ENCODE assay signal across 8 cellular contexts in the genomic region with DNA sequence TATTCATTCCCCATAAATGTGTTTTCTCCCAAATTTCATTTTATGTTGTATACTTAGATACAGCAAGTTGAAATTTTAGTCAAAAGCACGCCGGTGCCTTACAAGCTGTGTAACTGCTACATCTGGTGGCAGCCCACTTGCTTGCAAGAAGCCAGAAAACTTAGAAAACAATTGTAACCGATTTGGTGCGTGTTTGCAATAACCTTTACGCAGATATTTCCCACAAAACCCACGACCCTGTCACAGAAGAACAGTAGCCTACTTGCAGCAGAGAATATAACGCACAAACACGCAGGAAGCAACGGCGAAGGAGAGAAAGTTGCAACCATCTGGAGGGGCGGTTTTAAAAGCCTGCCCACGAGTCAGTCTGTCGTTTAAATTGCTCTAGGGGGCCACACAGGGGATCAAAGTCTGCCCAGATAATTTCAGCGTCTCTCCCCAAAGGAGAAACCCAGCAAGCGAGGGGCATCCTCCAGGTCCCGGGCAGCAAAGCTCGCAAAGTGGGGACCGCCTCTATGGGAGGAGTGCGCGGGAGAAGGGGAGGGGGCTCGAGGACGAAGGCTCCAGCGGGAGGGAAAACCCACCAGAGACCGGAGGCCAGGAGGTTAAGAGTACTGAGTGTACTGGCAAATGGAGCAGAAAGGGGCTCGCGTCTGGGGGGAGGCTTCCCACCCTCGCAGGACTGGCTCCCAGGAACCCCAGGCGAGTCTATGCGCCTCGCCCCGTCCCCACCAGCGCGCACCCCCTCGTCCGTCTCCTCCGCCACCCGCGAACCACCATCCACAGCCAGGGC. TPM values are rescaled to one million over a fixed set of nuclear protein-coding genes. Genes with fewer than 3 reads are reported as not detected.
DNase-seq lines count a peak whose midpoint lies in the region; ATAC-seq and TF ChIP-seq lines count a peak whose summit lies in the region.

No MANE protein-coding gene starts in this region.

- H3K4me3 ChIP-seq in ascending aorta (peak overlapping the region; percentile 96 to 97), hepatocyte (peak overlapping the region; percentile 95), rectal smooth muscle tissue (ENCODE audit: low read length) (peak overlapping the region; percentile 90)

- H3K9me3 ChIP-seq in ascending aorta, result no peaks in the 10 kb centered on the region
- H3K9me3 ChIP-seq in hepatocyte (ENCODE audit: low read depth), result no peaks in the 10 kb centered on the region

- H3K9me2 ChIP-seq in hepatocyte (replicated peaks; ENCODE audit: insufficient read depth), result no peaks in the 10 kb centered on the region

- peak; percentile 58 for DNase-seq in COLO668 (lab: John Stamatoyannopoulos, UW; ENCODE audit: unreplicated experiment)
- DNase-seq in LHCN-M2 (ENCODE audit: low read depth), result peak; percentile 56
- peak; percentile 46 for DNase-seq in T-helper 2 cell treated with Interferon-gamma antibody and Interleukin-4, amounts not matched to agents 5 μg/mL and 100 μg/mL, for 36 hours (ENCODE audit: low spot score)
- DNase-seq in ascending aorta (ENCODE audit: low spot score in 2 of 2), result peak in 1 of 2 donors; percentile 69
- peak; percentile 67 for DNase-seq in hepatocyte (ENCODE audit: low spot score)

- intact Hi-C loops in ascending aorta (cut with DNase I), result loop anchor here (1.0 to 5.0 kb wide), 5 partner anchors 186 to 763 kb away; partner anchors contain the start of genes CYBRD1, DCAF17, HAT1 and METTL8

- peaks cover 62% of the 10 kb centered on the region for H3K79me2 ChIP-seq in hepatocyte

- H3K4me1 Mint-ChIP-seq in T-helper 2 cell treated with Interferon-gamma antibody and Interleukin-4, amounts not matched to agents 5 μg/mL and 100 μg/mL, for 36 hours (ENCODE audit: low read depth), result peaks cover 58% of the 10 kb centered on the region

- ATAC-seq in GM19455 (IDR thresholded peaks at IDR 0.05; ENCODE audit: unreplicated experiment), result peak; percentile 3
- ATAC-seq in HG03095 (IDR thresholded peaks at IDR 0.05; ENCODE audit: unreplicated experiment), result no peak

- no peaks in the 10 kb centered on the region for H3K36me3 Mint-ChIP-seq in T-helper 2 cell treated with Interferon-gamma antibody and Interleukin-4, amounts not matched to agents 5 μg/mL and 100 μg/mL, for 36 hours (ENCODE audit: low read depth)

- H3K4me3 Mint-ChIP-seq in T-helper 2 cell treated with Interferon-gamma antibody and Interleukin-4, amounts not matched to agents 5 μg/mL and 100 μg/mL, for 36 hours, result peak overlapping the region; percentile 99

- peaks cover 0 to 7% of the 10 kb centered on the region in 2 donors for H3K4me1 ChIP-seq in ascending aorta
- peaks cover 4% of the 10 kb centered on the region for H3K4me1 ChIP-seq in hepatocyte (ENCODE audit: insufficient read depth)
- H3K4me1 ChIP-seq in rectal smooth muscle tissue (ENCODE audit: control insufficient read depth, insufficient read depth, low read length), result peaks cover 8% of the 10 kb centered on the region

- no peaks in the 10 kb centered on the region for H3K9me3 Mint-ChIP-seq in T-helper 2 cell treated with Interferon-gamma antibody and Interleukin-4, amounts not matched to agents 5 μg/mL and 100 μg/mL, for 36 hours

- WGBS in hepatocyte (ENCODE audit: low lambda C conversion rate, missing lambda C conversion rate), result under 1% methylated on average over 27 of the region's 38 CpGs

- no peaks in the 10 kb centered on the region for H3K36me3 ChIP-seq in ascending aorta
- H3K36me3 ChIP-seq in hepatocyte (replicated peaks; ENCODE audit: insufficient read depth, low read depth), result no peaks in the 10 kb centered on the region
- no peaks in the 10 kb centered on the region for H3K36me3 ChIP-seq in rectal smooth muscle tissue (ENCODE audit: control insufficient read depth, insufficient read depth, low read length)

- H3K9ac ChIP-seq in rectal smooth muscle tissue (ENCODE audit: low read length), result peak overlapping the region; percentile 66

- H3K27ac Mint-ChIP-seq in T-helper 2 cell treated with Interferon-gamma antibody and Interleukin-4, amounts not matched to agents 5 μg/mL and 100 μg/mL, for 36 hours, result peak overlapping the region; percentile 87

- H3K4me2 ChIP-seq in hepatocyte, result peak overlapping the region; percentile 90

- peak overlapping the region; percentile 98 to 99 for H3K27ac ChIP-seq in ascending aorta
- H3K27ac ChIP-seq in hepatocyte, result peak overlapping the region; percentile 100
- peak overlapping the region; percentile 98 for H3K27ac ChIP-seq in rectal smooth muscle tissue (ENCODE audit: low read depth, low read length)

- H3K27me3 ChIP-seq in ascending aorta, result no peaks in the 10 kb centered on the region
- no peaks in the 10 kb centered on the region for H3K27me3 ChIP-seq in hepatocyte
- no peaks in the 10 kb centered on the region for H3K27me3 ChIP-seq in rectal smooth muscle tissue (ENCODE audit: control insufficient read depth, insufficient read depth, low read length)

- peak overlapping the region; percentile 86 for H2AFZ ChIP-seq in hepatocyte

- H3K27me3 Mint-ChIP-seq in T-helper 2 cell treated with Interferon-gamma antibody and Interleukin-4, amounts not matched to agents 5 μg/mL and 100 μg/mL, for 36 hours (ENCODE audit: low read depth), result no peaks in the 10 kb centered on the region

- H4K20me1 ChIP-seq in hepatocyte (ENCODE audit: insufficient read depth, poor library complexity, severe bottlenecking), result peaks cover 52% of the 10 kb centered on the region

- TF ChIP-seq CTCF in ascending aorta (IDR thresholded peaks at IDR 0.05) (peak in 2 of 3 experiments; percentile 34 to 55), hepatocyte (IDR thresholded peaks at IDR 0.05; ENCODE audit: poor library complexity) (peak; percentile 63)

RNA-seq across cellular contexts. Expression of gene TLK1, which starts 1.2 kb away (rescaled TPM):
- total RNA-seq in LHCN-M2 (2014; rRNA removed), result 6.5 and 8.1 TPM in 2 replicates
- polyA plus RNA-seq in LHCN-M2 (2012), result 7.4 TPM
- total RNA-seq in ascending aorta, result 32.2 TPM
- total RNA-seq in hepatocyte, result 21.4 and 21.8 TPM in 2 replicates
- polyA plus RNA-seq in hepatocyte, result 9.2 and 13.0 TPM in 2 replicates
